Comparison of ENCODE assay signal across 22 cellular contexts in genomic region chr4:25978327-25978726, GRCh38.
"Had no signal": no experiment of that assay in that cellular context is flagged by ENCODE, and none has a peak within 500 bp of the region (broad histone marks: within the 10 kb centered on the region; RNA-seq: fewer than 3 reads in every experiment).

No MANE protein-coding gene starts in this region.

- H3K27ac ChIP-seq: body of pancreas, gastroesophageal sphincter, sigmoid colon, spleen, thoracic aorta had no signal

- FAIRE-seq: TTC549 had no signal

- H3K9me3 ChIP-seq: body of pancreas, gastroesophageal sphincter, sigmoid colon, spleen, thoracic aorta had no signal

- H3K4me1 ChIP-seq: body of pancreas, gastroesophageal sphincter, spleen had no signal

- H3K27me3 ChIP-seq: body of pancreas, gastroesophageal sphincter, sigmoid colon, spleen had no signal

- H3K4me3 ChIP-seq: body of pancreas, gastroesophageal sphincter, sigmoid colon, spleen, thoracic aorta had no signal

- H3K36me3 ChIP-seq: gastroesophageal sphincter, sigmoid colon, spleen, thoracic aorta had no signal

- DNase-seq: activated B cell treated with CpG ODN at 0.5 μM for 24 hours; activated CD4-positive, alpha-beta T cell treated with anti-CD3 and anti-CD28 coated beads for 48 hours; activated CD8-positive, alpha-beta memory T cell treated with anti-CD3 and anti-CD28 coated beads, Interleukin-2, amount 50 U/mL, for 4 hours; activated CD8-positive, alpha-beta T cell treated with anti-CD3 and anti-CD28 coated beads, Interleukin-2, amount 10 ng/mL, durations not matched to agents 7 days and 5 days; activated effector memory CD4-positive, alpha-beta T cell treated with anti-CD3 and anti-CD28 coated beads, Interleukin-2, amount 50 U/mL, for 16 hours; activated T-cell treated with anti-CD3 and anti-CD28 coated beads, Interleukin-2, amount 50 U/mL, for 48 hours; amniotic stem cell; body of pancreas; cortex of kidney; effector CD8-positive, alpha-beta T cell; islet precursor cell; mammary epithelial cell; naive thymus-derived CD8-positive, alpha-beta T cell; sigmoid colon; spleen; stimulated activated CD4-positive, alpha-beta T cell treated with anti-CD3 and anti-CD28 coated beads, Interleukin-2, amount 100 ng/mL, for 24 hours; T-helper 2 cell had no signal

- ATAC-seq: activated CD8-positive, alpha-beta T cell treated with anti-CD3 and anti-CD28 coated beads, Interleukin-2, amount 10 ng/mL, durations not matched to agents 7 days and 5 days; activated naive CD4-positive, alpha-beta T cell treated with anti-CD3 and anti-CD28 coated beads, Interleukin-2, amount 50 U/mL, for 72 hours; body of pancreas; gastroesophageal sphincter; naive thymus-derived CD8-positive, alpha-beta T cell; stimulated activated effector memory CD8-positive, alpha-beta T cell treated with anti-CD3 and anti-CD28 coated beads, Interleukin-12 subunit alpha, Interleukin-12 subunit beta, amount 100 ng/mL, for 72 hours had no signal
